Comparison of ENCODE assay signal across 9 cellular contexts in genomic region chr14:64671591-64671990, GRCh38. TPM values are rescaled to one million over a fixed set of nuclear protein-coding genes. Genes with fewer than 3 reads are reported as not detected.
A peak's percentile ranks its signal among the peaks of the same experiment; 100 is the strongest.
DNase-seq lines count a peak whose midpoint lies in the region; ATAC-seq and TF ChIP-seq lines count a peak whose summit lies in the region.
"Had no signal": no experiment of that assay in that cellular context is flagged by ENCODE, and none has a peak within 500 bp of the region (broad histone marks: within the 10 kb centered on the region; RNA-seq: fewer than 3 reads in every experiment).

No MANE protein-coding gene starts in this region.

- H3K4me3 ChIP-seq in PC-9, result no peak overlapping the region
- H3K4me3 ChIP-seq in dorsolateral prefrontal cortex, result no peak overlapping the region
- H3K4me3 ChIP-seq: SK-N-MC had no signal

- no peaks in the 10 kb centered on the region for H3K9me3 ChIP-seq in PC-9 (ENCODE audit: insufficient read depth, low read depth)

- peaks cover 32% of the 10 kb centered on the region for H3K4me1 ChIP-seq in PC-9 (replicated peaks; ENCODE audit: insufficient read depth)

- H3K27me3 ChIP-seq in PC-9 (ENCODE audit: insufficient read depth, low read depth) (no peaks in the 10 kb centered on the region), dorsolateral prefrontal cortex (no peaks in the 10 kb centered on the region)

- BruUV-seq in PC-9 (replicated peaks; lab: Mats Ljungman, UMichigan), result no TSS peak

- no peaks in the 10 kb centered on the region for H3K36me3 ChIP-seq in PC-9 (ENCODE audit: low read depth)

- no peaks in the 10 kb centered on the region for H4K20me1 ChIP-seq in PC-9 (ENCODE audit: insufficient read depth)

- DNase-seq in DMS53 (lab: John Stamatoyannopoulos, UW) (peak; percentile 72), HuH-7 (ENCODE audit: low spot score) (peak; percentile 61), PC-9 (peak in 1 of 2 experiments; percentile 65), dorsolateral prefrontal cortex (peak in 1 of 10 donors; percentile 23), lung microvascular endothelial cell (ENCODE audit: low read depth in 2 of 2) (peak; percentile 68), ureter (ENCODE audit: low spot score) (no peak)

- CTCF ChIA-PET in PC-9 (lab: Charles Lee), result interaction anchor here (0.5 to 0.7 kb wide), 5 partner anchors 50 to 299 kb away, joined by 3 to 4 read pairs (median 3); no protein-coding TSS in a partner anchor

- POLR2A ChIA-PET in PC-9 (lab: Charles Lee; ENCODE audit: unreplicated experiment), result interaction anchor here (0.7 kb wide), 1 partner anchor 190 kb away, joined by 4 read pairs; no protein-coding TSS in a partner anchor

- no peak overlapping the region for H2AFZ ChIP-seq in PC-9

- intact Hi-C loops in PC-9 (cut with micrococcal nuclease; ENCODE audit: unreplicated experiment) (loop anchor here (1.0 to 5.0 kb wide), 6 partner anchors 55 to 312 kb away; partner anchors contain the start of gene CHURC1), dorsolateral prefrontal cortex (cut with DNase I) (loop anchor here (1.0 to 5.0 kb wide), 5 partner anchors 36 to 93 kb away; no protein-coding TSS in a partner anchor)

- no peaks in the 10 kb centered on the region for H3K9me2 ChIP-seq in PC-9 (ENCODE audit: insufficient read depth)

- TF ChIP-seq CTCF in PC-9 (conservative IDR thresholded peaks at IDR 0.05), result peak; percentile 92
- TF ChIP-seq CTCF in dorsolateral prefrontal cortex (IDR thresholded peaks at IDR 0.05 in 54 of 56, conservative IDR thresholded peaks at IDR 0.05 in 2 of 56; ENCODE audit: low read depth in 1 of 56, partially characterized antibody in 56 of 56), result peak; percentile 48 to 93 (median 78)

- peaks cover 37% of the 10 kb centered on the region; the same call in 1 of the 2 replicates for H3F3A ChIP-seq in PC-9 (ENCODE audit: insufficient read depth, low read depth)

- no peaks in the 10 kb centered on the region for H3K79me2 ChIP-seq in PC-9 (ENCODE audit: low read depth)

- ATAC-seq in HG02870 (IDR thresholded peaks at IDR 0.05; ENCODE audit: unreplicated experiment), result no peak
- no peak for ATAC-seq in GM19035 (IDR thresholded peaks at IDR 0.05; ENCODE audit: unreplicated experiment)

- no peak overlapping the region for H3K27ac ChIP-seq in PC-9
- peak overlapping the region in 26 of 59 donors; percentile 6 to 69 (median 42) for H3K27ac ChIP-seq in dorsolateral prefrontal cortex
- H3K27ac ChIP-seq: SK-N-MC had no signal

- H3K4me2 ChIP-seq in PC-9, result no peak overlapping the region

RNA-seq across cellular contexts. Expression of gene PLEKHG3, which starts 32.6 kb away (rescaled TPM):
- total RNA-seq in PC-9 (2021) (59.3 and 61.7 TPM in 2 replicates), dorsolateral prefrontal cortex (100 to 1,000 TPM in 43 of 120 experiments, 10 to 100 TPM in 77; 27.1 to 361 (median 85.0) TPM), lung microvascular endothelial cell (5.9 and 15.7 TPM in 2 replicates), ureter (111 TPM)
